1 cellular context compared by ENCODE assay signal in genomic region chr21:34974162-34974981, GRCh38.
TF ChIP-seq lines count a peak whose summit lies in the region.

No MANE protein-coding gene starts in this region.

TF ChIP-seq in GM12878, 131 proteins besides CTCF, POLR2A, EP300 and RAD21 (continued from another document):
- TF ChIP-seq PRDM15 (CRISPR knock-in tag; IDR thresholded peaks at IDR 0.05) (no peak), ZBED1 (IDR thresholded peaks at IDR 0.05; ENCODE audit: borderline replicate concordance) (peak; percentile 71; the same call in 1 of the 2 replicates)
